Comparison of ENCODE assay signal across 1 cellular context in the genomic region with DNA sequence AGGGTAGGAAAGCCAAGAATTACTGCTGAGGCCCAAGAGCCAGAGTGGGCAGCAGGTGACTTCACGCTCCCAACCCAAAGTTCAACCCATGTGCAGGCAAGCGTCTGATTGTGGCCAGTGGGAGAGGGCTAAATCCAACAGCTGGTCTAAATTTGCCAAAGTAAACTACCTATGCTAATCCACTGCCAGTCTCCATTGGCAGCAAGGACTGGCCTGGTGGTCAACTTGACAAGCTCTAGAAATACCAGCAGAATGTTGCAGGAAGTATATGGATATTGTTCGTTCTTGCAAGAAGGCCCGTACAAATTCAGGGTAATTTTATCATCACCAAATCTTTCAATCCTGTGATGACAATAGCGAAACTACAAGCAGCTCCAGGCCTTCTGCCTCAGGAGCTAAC.
TF ChIP-seq lines count a peak whose summit lies in the region.

No MANE protein-coding gene starts in this region.

TF ChIP-seq in endothelial cell of umbilical vein, 7 proteins besides CTCF, POLR2A, EP300 and RAD21:
- TF ChIP-seq EZH2 (IDR thresholded peaks at IDR 0.05; ENCODE audit: borderline replicate concordance, low read depth, low read length, severe bottlenecking) (no peak), GATA2 (IDR thresholded peaks at IDR 0.05; ENCODE audit: insufficient read depth, insufficient read length, low read depth, low read length) (no peak), POLR2AphosphoS5 (IDR thresholded peaks at IDR 0.05; ENCODE audit: insufficient read depth, low read depth, low read length) (no peak), JUN (IDR thresholded peaks at IDR 0.05; ENCODE audit: borderline replicate concordance, insufficient read depth, insufficient read length, low read depth) (no peak), MYC (IDR thresholded peaks at IDR 0.05; ENCODE audit: low read depth, low read length) (no peak), FOS (IDR thresholded peaks at IDR 0.05; ENCODE audit: borderline replicate concordance, insufficient read depth, low read length) (no peak)
- TF ChIP-seq, protein P1, sequence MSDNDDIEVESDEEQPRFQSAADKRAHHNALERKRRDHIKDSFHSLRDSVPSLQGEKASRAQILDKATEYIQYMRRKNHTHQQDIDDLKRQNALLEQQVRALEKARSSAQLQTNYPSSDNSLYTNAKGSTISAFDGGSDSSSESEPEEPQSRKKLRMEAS (IDR thresholded peaks at IDR 0.05; ENCODE audit: insufficient read depth, insufficient read length): no peak
